ENCODE assay signal across 19 cellular contexts in the genomic region with DNA sequence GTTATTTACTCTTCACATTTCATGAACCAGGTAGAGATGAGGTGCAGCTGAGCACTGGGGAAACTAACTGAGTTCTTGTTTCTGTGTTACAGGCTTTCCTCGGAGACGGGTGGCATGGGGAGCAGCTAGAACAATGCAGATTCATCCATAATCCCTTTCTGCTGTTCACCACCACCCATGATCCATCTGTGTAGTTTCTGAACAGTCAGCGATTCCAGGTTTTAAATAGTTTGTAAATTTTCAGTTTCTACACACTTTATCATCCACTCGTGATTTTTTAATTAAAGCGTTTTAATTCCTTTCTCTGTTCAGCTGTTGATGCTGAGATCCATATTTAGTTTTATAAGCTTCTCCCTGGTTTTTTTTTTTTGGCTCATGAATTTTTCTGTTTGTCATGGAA. TPM values are rescaled to one million over a fixed set of nuclear protein-coding genes. Genes with fewer than 3 reads are reported as not detected.
DNase-seq lines count a peak whose midpoint lies in the region; ATAC-seq and TF ChIP-seq lines count a peak whose summit lies in the region.
"Had no signal": no experiment of that assay in that cellular context is flagged by ENCODE, and none has a peak within 500 bp of the region (broad histone marks: within the 10 kb centered on the region; RNA-seq: fewer than 3 reads in every experiment).

No MANE protein-coding gene starts in this region.

- H3K27me3 Mint-ChIP-seq in activated CD4-positive, alpha-beta memory T cell treated with anti-CD3 and anti-CD28 coated beads, Interleukin-2, amount 10 ng/mL, durations not matched to agents 7 days and 5 days, result no peaks in the 10 kb centered on the region
- H3K27me3 Mint-ChIP-seq in Caco-2 (ENCODE audit: insufficient read depth, unreplicated experiment), result no peaks in the 10 kb centered on the region
- H3K27me3 Mint-ChIP-seq: IgD-negative memory B cell, memory B cell had no signal

- intact Hi-C loops in heart left ventricle (cut with DNase I) (no loop called here), Caco-2 (cut with micrococcal nuclease; ENCODE audit: unreplicated experiment) (no loop called here)

- no peaks in the 10 kb centered on the region for H3K9me3 ChIP-seq in cardiac muscle cell (ENCODE audit: low read depth)
- no peaks in the 10 kb centered on the region for H3K9me3 ChIP-seq in heart left ventricle
- H3K9me3 ChIP-seq in gastroesophageal sphincter, result no peaks in the 10 kb centered on the region
- no peaks in the 10 kb centered on the region for H3K9me3 ChIP-seq in Caco-2

- POLR2A ChIA-PET in activated CD4-positive, alpha-beta memory T cell treated with anti-CD3 and anti-CD28 coated beads, Interleukin-2, amount 10 ng/mL, durations not matched to agents 7 days and 5 days (lab: Charles Lee), result interaction anchor here (0.9 to 20.5 kb wide), 4 partner anchors 9 to 135 kb away, joined by 3 to 281 read pairs (median 4); no protein-coding TSS in a partner anchor
- POLR2A ChIA-PET in Caco-2 (lab: Charles Lee), result interaction anchor here (0.6 kb wide), 1 partner anchor 146 kb away, joined by 3 read pairs; no protein-coding TSS in a partner anchor

- H3K36me3 Mint-ChIP-seq in activated CD4-positive, alpha-beta memory T cell treated with anti-CD3 and anti-CD28 coated beads, Interleukin-2, amount 10 ng/mL, durations not matched to agents 7 days and 5 days (ENCODE audit: low read depth), result peaks cover 77% of the 10 kb centered on the region
- H3K36me3 Mint-ChIP-seq in stimulated activated effector memory CD8-positive, alpha-beta T cell treated with anti-CD3 and anti-CD28 coated beads, Interleukin-12 subunit alpha, Interleukin-12 subunit beta, amount 100 ng/mL, for 72 hours, result peaks cover 100% of the 10 kb centered on the region
- peaks cover 98% of the 10 kb centered on the region for H3K36me3 Mint-ChIP-seq in Caco-2 (ENCODE audit: insufficient read depth, unreplicated experiment)

- H3K4me1 Mint-ChIP-seq in activated CD4-positive, alpha-beta memory T cell treated with anti-CD3 and anti-CD28 coated beads, Interleukin-2, amount 10 ng/mL, durations not matched to agents 7 days and 5 days, result peaks cover 42% of the 10 kb centered on the region
- H3K4me1 Mint-ChIP-seq in stimulated activated effector memory CD8-positive, alpha-beta T cell treated with anti-CD3 and anti-CD28 coated beads, Interleukin-12 subunit alpha, Interleukin-12 subunit beta, amount 100 ng/mL, for 72 hours, result peaks cover 26% of the 10 kb centered on the region
- H3K4me1 Mint-ChIP-seq in Caco-2 (ENCODE audit: low read depth, unreplicated experiment), result peaks cover 7% of the 10 kb centered on the region

- TF ChIP-seq EP300 in gastroesophageal sphincter (IDR thresholded peaks at IDR 0.05), result no peak

- BruUV-seq in Caco-2 (replicated peaks; lab: Mats Ljungman, UMichigan), result no TSS peak

- 71 to 81% (median 76%) methylated on average over 5 of the region's 5 CpGs for WGBS in heart left ventricle, 4 donors
- 53 to 78% methylated on average over 4 to 5 of the region's 5 CpGs for WGBS in gastroesophageal sphincter (ENCODE audit: low coverage in 1 of 2), 2 donors

- DNase-seq in cardiac muscle cell (ENCODE audit: low read depth in 1 of 2, low spot score in 1 of 2), result no peak
- no peak for DNase-seq in heart left ventricle
- DNase-seq in activated CD4-positive, alpha-beta memory T cell treated with anti-CD3 and anti-CD28 coated beads, Interleukin-2, amount 10 ng/mL, durations not matched to agents 7 days and 5 days, result no peak
- DNase-seq in stimulated activated effector memory CD8-positive, alpha-beta T cell treated with anti-CD3 and anti-CD28 coated beads, Interleukin-12 subunit alpha, Interleukin-12 subunit beta, amount 100 ng/mL, for 72 hours (ENCODE audit: low spot score in 2 of 2), result no peak
- no peak for DNase-seq in Caco-2
- DNase-seq: activated naive CD4-positive, alpha-beta T cell treated with anti-CD3 and anti-CD28 coated beads, Interleukin-2, amount 50 U/mL, for 16 hours; caudate nucleus; nucleus accumbens; SW 1271; trophoblast cell had no signal

- no peak overlapping the region for H3K4me3 ChIP-seq in cardiac muscle cell
- H3K4me3 ChIP-seq in heart left ventricle, result no peak overlapping the region
- no peak overlapping the region for H3K4me3 ChIP-seq in gastroesophageal sphincter
- no peak overlapping the region for H3K4me3 ChIP-seq in Caco-2 (ENCODE audit: low read depth, low read length)
- H3K4me3 ChIP-seq: skin epidermis had no signal

- H3K27ac ChIP-seq in cardiac muscle cell, result peak overlapping the region; percentile 71
- H3K27ac ChIP-seq in heart left ventricle, result peak overlapping the region in 1 of 12 donors; percentile 27
- peak overlapping the region in 3 of 4 donors; percentile 12 to 64 (median 30) for H3K27ac ChIP-seq in gastroesophageal sphincter

- H3K27me3 ChIP-seq in cardiac muscle cell (no peaks in the 10 kb centered on the region), heart left ventricle (no peaks in the 10 kb centered on the region), gastroesophageal sphincter (no peaks in the 10 kb centered on the region), Caco-2 (replicated peaks; ENCODE audit: control insufficient read depth, insufficient read depth, low read length) (no peaks in the 10 kb centered on the region)

- CTCF ChIA-PET in activated CD4-positive, alpha-beta memory T cell treated with anti-CD3 and anti-CD28 coated beads, Interleukin-2, amount 10 ng/mL, durations not matched to agents 7 days and 5 days (lab: Charles Lee), result interaction anchor here (0.7 to 1.2 kb wide), 4 partner anchors 10 to 468 kb away, joined by 3 to 5 read pairs (median 4); no protein-coding TSS in a partner anchor
- CTCF ChIA-PET in Caco-2 (lab: Charles Lee), result no interaction called here

- ATAC-seq in heart left ventricle (no peak), gastroesophageal sphincter (no peak), GM19455 (IDR thresholded peaks at IDR 0.05; ENCODE audit: unreplicated experiment) (no peak), HG03439 (IDR thresholded peaks at IDR 0.05; ENCODE audit: unreplicated experiment) (no peak)
- ATAC-seq in stimulated activated effector memory CD8-positive, alpha-beta T cell treated with anti-CD3 and anti-CD28 coated beads, Interleukin-12 subunit alpha, Interleukin-12 subunit beta, amount 100 ng/mL, for 72 hours, result no peak
- ATAC-seq: Panc1 had no signal

- H3K36me3 ChIP-seq in cardiac muscle cell (peaks cover 71% of the 10 kb centered on the region), heart left ventricle (peaks cover 0 to 100% (median 99%) of the 10 kb centered on the region in 9 donors), gastroesophageal sphincter (peaks cover 0 to 100% of the 10 kb centered on the region in 2 donors), Caco-2 (ENCODE audit: control insufficient read depth, insufficient read depth, low read length) (peaks cover 10% of the 10 kb centered on the region)

- H3K27ac Mint-ChIP-seq in activated CD4-positive, alpha-beta memory T cell treated with anti-CD3 and anti-CD28 coated beads, Interleukin-2, amount 10 ng/mL, durations not matched to agents 7 days and 5 days, result peak overlapping the region; percentile 59
- H3K27ac Mint-ChIP-seq in stimulated activated effector memory CD8-positive, alpha-beta T cell treated with anti-CD3 and anti-CD28 coated beads, Interleukin-12 subunit alpha, Interleukin-12 subunit beta, amount 100 ng/mL, for 72 hours, result peak overlapping the region; percentile 96
- no peak overlapping the region for H3K27ac Mint-ChIP-seq in Caco-2 (ENCODE audit: unreplicated experiment)
- H3K27ac Mint-ChIP-seq: memory B cell had no signal

- TF ChIP-seq POLR2A in heart left ventricle (IDR thresholded peaks at IDR 0.05) (no peak), gastroesophageal sphincter (IDR thresholded peaks at IDR 0.05) (no peak)

- no peaks in the 10 kb centered on the region for H3K9me3 Mint-ChIP-seq in activated CD4-positive, alpha-beta memory T cell treated with anti-CD3 and anti-CD28 coated beads, Interleukin-2, amount 10 ng/mL, durations not matched to agents 7 days and 5 days
- H3K9me3 Mint-ChIP-seq in stimulated activated effector memory CD8-positive, alpha-beta T cell treated with anti-CD3 and anti-CD28 coated beads, Interleukin-12 subunit alpha, Interleukin-12 subunit beta, amount 100 ng/mL, for 72 hours, result no peaks in the 10 kb centered on the region
- no peaks in the 10 kb centered on the region for H3K9me3 Mint-ChIP-seq in Caco-2 (ENCODE audit: unreplicated experiment)
- H3K9me3 Mint-ChIP-seq: IgD-negative memory B cell, memory B cell had no signal

- H3K4me3 Mint-ChIP-seq in activated CD4-positive, alpha-beta memory T cell treated with anti-CD3 and anti-CD28 coated beads, Interleukin-2, amount 10 ng/mL, durations not matched to agents 7 days and 5 days, result no peak overlapping the region
- no peak overlapping the region for H3K4me3 Mint-ChIP-seq in stimulated activated effector memory CD8-positive, alpha-beta T cell treated with anti-CD3 and anti-CD28 coated beads, Interleukin-12 subunit alpha, Interleukin-12 subunit beta, amount 100 ng/mL, for 72 hours
- no peak overlapping the region for H3K4me3 Mint-ChIP-seq in Caco-2 (ENCODE audit: unreplicated experiment)
- H3K4me3 Mint-ChIP-seq: memory B cell had no signal

- H3K4me1 ChIP-seq in cardiac muscle cell (ENCODE audit: low read depth), result no peaks in the 10 kb centered on the region
- H3K4me1 ChIP-seq in heart left ventricle, result peaks cover 0 to 69% (median 33%) of the 10 kb centered on the region in 12 donors
- H3K4me1 ChIP-seq in gastroesophageal sphincter, result peaks cover 0 to 71% (median 7%) of the 10 kb centered on the region in 3 donors
- H3K4me1 ChIP-seq in Caco-2, result no peaks in the 10 kb centered on the region

- no peak for TF ChIP-seq CTCF in cardiac muscle cell (IDR thresholded peaks at IDR 0.05; ENCODE audit: low read depth, low read length)
- TF ChIP-seq CTCF in heart left ventricle (IDR thresholded peaks at IDR 0.05), result no peak
- no peak for TF ChIP-seq CTCF in gastroesophageal sphincter (IDR thresholded peaks at IDR 0.05)
- TF ChIP-seq CTCF in Caco-2 (IDR thresholded peaks at IDR 0.05; ENCODE audit: insufficient read depth in 1 of 2, low read depth in 1 of 2, low read length in 1 of 2, severe bottlenecking in 1 of 2, unreplicated experiment in 1 of 2), result no peak

RNA-seq across cellular contexts. Expression of a gene that starts 19.9 kb away (rescaled TPM):
- total RNA-seq in cardiac muscle cell (18.5 and 26.1 TPM in 2 replicates), heart left ventricle (10 to 100 TPM in 2 of 9 donors, 1 to 10 TPM in 7; 3.3 to 12.6 (median 4.2) TPM), gastroesophageal sphincter (10 to 100 TPM; 14.8 to 41.9 (median 20.3) TPM), Caco-2 (2022) (2.4 and 3.9 TPM in 2 replicates)
- polyA plus RNA-seq in cardiac muscle cell (15.1 and 17.6 TPM in 2 replicates), heart left ventricle (1 to 10 TPM; 4.5 to 6.5 TPM)
- total RNA-seq in activated CD4-positive, alpha-beta memory T cell treated with anti-CD3 and anti-CD28 coated beads, Interleukin-2, amount 10 ng/mL, durations not matched to agents 7 days and 5 days, result 10 to 100 TPM; 24.8 to 25.7 TPM

RNA-seq across cellular contexts. Expression of a gene that starts 21.8 kb away (rescaled TPM):
- total RNA-seq in cardiac muscle cell (58.3 and 68.1 TPM in 2 replicates), heart left ventricle (10 to 100 TPM in 5 of 9 donors, 1 to 10 TPM in 4; 7.8 to 19.5 (median 10.1) TPM), gastroesophageal sphincter (10 to 100 TPM; 12.1 to 19.6 (median 17.4) TPM), Caco-2 (2022) (43.9 and 50.7 TPM in 2 replicates)
- polyA plus RNA-seq in cardiac muscle cell (69.2 and 79.8 TPM in 2 replicates), heart left ventricle (10 to 100 TPM; 12.6 to 23.5 TPM)
- 10 to 100 TPM; 24.5 to 28.0 TPM for total RNA-seq in activated CD4-positive, alpha-beta memory T cell treated with anti-CD3 and anti-CD28 coated beads, Interleukin-2, amount 10 ng/mL, durations not matched to agents 7 days and 5 days

RNA-seq across cellular contexts. Expression of a gene that starts 27.4 kb away (rescaled TPM):
- total RNA-seq in cardiac muscle cell (213 and 326 TPM in 2 replicates), heart left ventricle (100 to 1,000 TPM; 293 to 642 (median 559) TPM), gastroesophageal sphincter (100 to 1,000 TPM; 259 to 375 (median 354) TPM), Caco-2 (2022) (1,036 and 1,143 TPM in 2 replicates)
- polyA plus RNA-seq in cardiac muscle cell (114 and 146 TPM in 2 replicates), heart left ventricle (100 to 1,000 TPM; 290 to 343 TPM)
- total RNA-seq in activated CD4-positive, alpha-beta memory T cell treated with anti-CD3 and anti-CD28 coated beads, Interleukin-2, amount 10 ng/mL, durations not matched to agents 7 days and 5 days, result 100 to 1,000 TPM; 738 to 756 TPM

RNA-seq across cellular contexts. Expression of a gene that starts 28.0 kb away (rescaled TPM):
- total RNA-seq in cardiac muscle cell, result not detected in 2 replicates
- not detected in 2 replicates for polyA plus RNA-seq in cardiac muscle cell
- not detected for total RNA-seq in heart left ventricle
- not detected for polyA plus RNA-seq in heart left ventricle
- not detected for total RNA-seq in activated CD4-positive, alpha-beta memory T cell treated with anti-CD3 and anti-CD28 coated beads, Interleukin-2, amount 10 ng/mL, durations not matched to agents 7 days and 5 days
- total RNA-seq in gastroesophageal sphincter, result not detected
- total RNA-seq in Caco-2 (2022), result 2.4 TPM in 1 of 2 replicates, not detected in the other
- total RNA-seq: frontal cortex had no signal
- polyA plus RNA-seq: AG04450, IgD-negative memory B cell had no signal

RNA-seq across cellular contexts. Expression of a gene that starts 37.8 kb away (rescaled TPM):
- total RNA-seq in cardiac muscle cell (42.9 and 48.3 TPM in 2 replicates), heart left ventricle (100 to 1,000 TPM in 1 of 9 donors, 10 to 100 TPM in 8; 25.7 to 100 (median 53.1) TPM), gastroesophageal sphincter (10 to 100 TPM; 54.2 to 73.2 (median 69.6) TPM), Caco-2 (2022) (395 and 400 TPM in 2 replicates)
- polyA plus RNA-seq in cardiac muscle cell (169 and 190 TPM in 2 replicates), heart left ventricle (100 to 1,000 TPM in 1 of 2 donors, 10 to 100 TPM in 1; 39.5 to 121 TPM)
- total RNA-seq in activated CD4-positive, alpha-beta memory T cell treated with anti-CD3 and anti-CD28 coated beads, Interleukin-2, amount 10 ng/mL, durations not matched to agents 7 days and 5 days, result 100 to 1,000 TPM; 242 to 246 TPM
